In the genomic region with DNA sequence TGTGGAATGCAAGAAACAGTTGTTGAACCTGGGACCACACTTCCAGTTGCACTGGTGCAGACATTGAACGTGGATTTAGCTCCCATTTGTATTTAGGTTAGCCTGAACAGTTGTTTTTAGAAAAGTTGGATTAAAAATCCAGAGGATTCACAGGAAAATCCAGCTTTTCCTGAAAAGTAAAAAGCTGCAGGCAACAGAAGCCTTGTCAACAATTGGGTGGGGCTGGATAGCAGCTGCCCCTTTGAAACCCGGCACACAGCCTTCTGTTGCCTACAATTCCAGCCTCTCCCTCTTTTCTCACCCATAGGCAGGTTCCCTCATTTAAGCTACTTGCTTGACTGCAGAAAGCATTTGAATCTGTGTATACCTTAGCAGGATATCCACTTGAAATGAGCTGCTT, we compare ENCODE assay signal across 1 cellular context.
TF ChIP-seq lines count a peak whose summit lies in the region.

No MANE protein-coding gene starts in this region.

TF ChIP-seq in K562, 482 proteins besides CTCF, POLR2A, EP300 and RAD21:
- TF ChIP-seq, protein P1, sequence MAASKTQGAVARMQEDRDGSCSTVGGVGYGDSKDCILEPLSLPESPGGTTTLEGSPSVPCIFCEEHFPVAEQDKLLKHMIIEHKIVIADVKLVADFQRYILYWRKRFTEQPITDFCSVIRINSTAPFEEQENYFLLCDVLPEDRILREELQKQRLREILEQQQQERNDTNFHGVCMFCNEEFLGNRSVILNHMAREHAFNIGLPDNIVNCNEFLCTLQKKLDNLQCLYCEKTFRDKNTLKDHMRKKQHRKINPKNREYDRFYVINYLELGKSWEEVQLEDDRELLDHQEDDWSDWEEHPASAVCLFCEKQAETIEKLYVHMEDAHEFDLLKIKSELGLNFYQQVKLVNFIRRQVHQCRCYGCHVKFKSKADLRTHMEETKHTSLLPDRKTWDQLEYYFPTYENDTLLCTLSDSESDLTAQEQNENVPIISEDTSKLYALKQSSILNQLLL (CRISPR knock-in tag; IDR thresholded peaks at IDR 0.05; ENCODE audit: borderline replicate concordance), result no peak
- TF ChIP-seq, protein P2, sequence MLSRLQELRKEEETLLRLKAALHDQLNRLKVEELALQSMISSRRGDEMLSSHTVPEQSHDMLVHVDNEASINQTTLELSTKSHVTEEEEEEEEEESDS (CRISPR knock-in tag; IDR thresholded peaks at IDR 0.05), result no peak
TF ChIP-seq in K562: peak in this region for 0.
